Comparison of ENCODE assay signal across 1 cellular context in the genomic region with DNA sequence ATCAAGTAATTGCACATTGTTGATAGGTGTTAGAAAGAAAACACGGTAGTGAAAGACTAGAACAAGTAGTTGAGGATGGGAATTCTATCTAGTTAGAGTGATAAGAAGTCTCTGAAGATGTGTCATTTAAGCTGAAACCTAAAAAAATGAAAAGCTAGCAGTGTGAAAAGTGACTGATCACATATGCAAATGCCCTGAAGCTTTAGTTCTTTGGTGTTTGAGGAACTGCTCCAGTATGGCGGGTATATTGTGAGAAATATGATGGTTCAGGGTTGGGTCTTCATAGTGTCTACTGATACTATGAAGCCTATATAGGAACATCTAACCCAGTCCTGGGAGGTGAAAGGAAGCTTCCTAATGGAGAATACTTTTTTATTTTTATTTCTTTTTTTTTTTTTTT.
TF ChIP-seq lines count a peak whose summit lies in the region.

No MANE protein-coding gene starts in this region.

TF ChIP-seq in IMR-90, 13 proteins besides CTCF, POLR2A, EP300 and RAD21:
- TF ChIP-seq CEBPB (IDR thresholded peaks at IDR 0.05; ENCODE audit: low read depth, low read length) (no peak), MAZ (IDR thresholded peaks at IDR 0.05; ENCODE audit: borderline replicate concordance, low read depth, low read length) (no peak), MXI1 (IDR thresholded peaks at IDR 0.05; ENCODE audit: borderline replicate concordance, low read depth, low read length) (no peak), CHD1 (IDR thresholded peaks at IDR 0.05; ENCODE audit: low read depth, low read length) (no peak), RCOR1 (IDR thresholded peaks at IDR 0.05; ENCODE audit: insufficient replicate concordance, low read length) (no peak), ELK1 (IDR thresholded peaks at IDR 0.05; ENCODE audit: borderline replicate concordance, low read depth, low read length) (no peak), SMC3 (IDR thresholded peaks at IDR 0.05; ENCODE audit: low read depth, low read length) (no peak), USF2 (IDR thresholded peaks at IDR 0.05; ENCODE audit: low read depth, low read length) (no peak), BHLHE40 (IDR thresholded peaks at IDR 0.05; ENCODE audit: low read depth, low read length) (no peak), FOS (IDR thresholded peaks at IDR 0.05; ENCODE audit: low read depth, low read length) (no peak)
